In the genomic region with DNA sequence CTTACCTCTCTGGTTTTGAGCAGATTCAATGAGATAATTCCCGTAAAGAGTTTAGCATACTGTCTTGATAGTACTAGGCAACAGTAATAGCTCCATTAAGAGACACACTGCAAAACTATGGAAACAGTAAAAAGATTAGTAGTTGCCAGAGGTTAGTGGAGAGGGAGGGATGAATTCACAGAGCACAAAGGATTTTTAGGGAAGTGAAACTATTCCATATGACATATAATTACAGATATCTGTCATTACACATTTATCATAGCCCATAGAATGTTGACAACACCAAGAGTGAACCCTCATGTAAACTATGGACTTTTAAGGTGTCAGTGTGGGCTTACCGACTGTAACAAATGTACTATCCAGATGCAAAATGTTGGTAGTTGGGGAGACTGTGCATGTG, we compare ENCODE assay signal across 15 cellular contexts.
"Had no signal": no experiment of that assay in that cellular context is flagged by ENCODE, and none has a peak within 500 bp of the region (broad histone marks: within the 10 kb centered on the region; RNA-seq: fewer than 3 reads in every experiment).

No MANE protein-coding gene starts in this region.

- ATAC-seq: heart left ventricle; naive thymus-derived CD4-positive, alpha-beta T cell; stimulated activated naive CD8-positive, alpha-beta T cell treated with anti-CD3 and anti-CD28 coated beads, Interleukin-15, amount 100 ng/mL, for 72 hours had no signal

- DNase-seq: effector CD4-positive, alpha-beta T cell; heart left ventricle; hippocampal formation; naive thymus-derived CD4-positive, alpha-beta T cell; posterior cingulate gyrus; sigmoid colon; stimulated activated CD4-positive, alpha-beta T cell treated with anti-CD3 and anti-CD28 coated beads, Interleukin-2, amount 100 ng/mL, for 24 hours; stimulated activated CD4-positive, alpha-beta T cell treated with anti-CD3 and anti-CD28 coated beads, Interleukin-4, amount 100 ng/mL, for 4 hours; stimulated activated naive B cell treated with anti-CD40 and anti-IgM and Interleukin-4, amounts not matched to agents 10 μg/mL and 1 μg/mL and 100 μg/mL, for 72 hours; stimulated activated naive CD8-positive, alpha-beta T cell treated with anti-CD3 and anti-CD28 coated beads, Interleukin-15, amount 100 ng/mL, for 72 hours; transverse colon had no signal

- H3K4me3 ChIP-seq: coronary artery, heart left ventricle, right atrium auricular region, sigmoid colon, skin epidermis, thoracic aorta, transverse colon had no signal
